ENCODE assay signal across 8 cellular contexts in the genomic region with DNA sequence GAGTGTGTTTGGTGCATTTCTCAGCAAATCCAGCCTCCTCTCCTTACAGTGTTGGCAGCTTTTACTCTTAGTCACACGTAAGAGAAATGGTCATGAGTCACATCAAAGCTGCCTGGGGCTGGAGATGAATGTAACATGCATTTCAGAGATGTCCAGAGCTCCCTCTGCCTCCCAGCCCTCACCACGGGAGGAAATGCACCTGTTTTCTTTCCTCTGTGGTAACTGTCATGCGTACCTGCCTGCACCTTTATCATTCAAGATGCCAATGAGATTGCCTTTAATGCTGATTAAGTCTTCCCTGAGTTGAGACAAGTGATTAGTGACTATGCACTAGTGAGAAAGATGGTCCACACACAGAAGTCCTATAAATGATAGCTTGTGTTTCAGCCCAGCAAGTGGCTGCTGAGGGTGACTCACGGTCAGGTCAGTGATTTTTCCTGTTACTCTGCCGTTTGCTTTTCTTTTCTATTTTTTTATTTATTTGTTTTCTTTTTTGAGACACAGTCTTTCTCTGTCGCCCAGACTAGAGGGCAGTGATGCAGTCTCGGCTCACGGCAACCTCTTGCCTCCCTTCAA.
DNase-seq lines count a peak whose midpoint lies in the region; ATAC-seq and TF ChIP-seq lines count a peak whose summit lies in the region.

No MANE protein-coding gene starts in this region.

- H3K27me3 ChIP-seq in NT2/D1 (ENCODE audit: insufficient read depth, insufficient read length), result peaks cover 27% of the 10 kb centered on the region

- DNase-seq in EL (peak; percentile 94), NT2/D1 (ENCODE audit: low read depth, low spot score) (peak; percentile 77), progenitor cell of endocrine pancreas (ENCODE audit: low spot score, unreplicated experiment) (no peak), mucosa of gallbladder (ENCODE audit: low spot score) (no peak), NOMO-1 treated with dmso at 0.1 percent for 144 hours (lab: John Stamatoyannopoulos, UW; ENCODE audit: unreplicated experiment) (no peak)
- DNase-seq in effector memory CD8-positive, alpha-beta T cell, result no peak

- H3K4me3 Mint-ChIP-seq in effector memory CD8-positive, alpha-beta T cell, result peak overlapping the region; percentile 48 to 64
- H3K4me3 Mint-ChIP-seq in progenitor cell of endocrine pancreas (ENCODE audit: low read depth), result no peak overlapping the region

- peaks cover 6 to 14% of the 10 kb centered on the region in 2 donors for H3K4me1 Mint-ChIP-seq in effector memory CD8-positive, alpha-beta T cell (ENCODE audit: low read depth in 2 of 2)
- peaks cover 5% of the 10 kb centered on the region for H3K4me1 Mint-ChIP-seq in progenitor cell of endocrine pancreas (ENCODE audit: low read depth)

- no peak overlapping the region for H3K27ac Mint-ChIP-seq in effector memory CD8-positive, alpha-beta T cell
- peak overlapping the region; percentile 26 for H3K27ac Mint-ChIP-seq in progenitor cell of endocrine pancreas

- peaks cover 11% of the 10 kb centered on the region for H3K4me1 ChIP-seq in NT2/D1 (ENCODE audit: insufficient read depth, insufficient read length)

- TF ChIP-seq CTCF in progenitor cell of endocrine pancreas (IDR thresholded peaks at IDR 0.05; ENCODE audit: unreplicated experiment), result no peak

- no peak overlapping the region for H3K4me3 ChIP-seq in NT2/D1 (ENCODE audit: insufficient read length, low read depth)

- no peaks in the 10 kb centered on the region for H3K9me3 ChIP-seq in NT2/D1 (ENCODE audit: insufficient read depth, low read length)

- no peak overlapping the region for H3K9ac ChIP-seq in NT2/D1 (ENCODE audit: insufficient read length, low read depth)

- ATAC-seq in effector memory CD8-positive, alpha-beta T cell (replicated peaks), result peak; percentile 22
- ATAC-seq in GM21526 (IDR thresholded peaks at IDR 0.05; ENCODE audit: low FRiP score, unreplicated experiment), result no peak
- ATAC-seq in HG03095 (IDR thresholded peaks at IDR 0.05; ENCODE audit: unreplicated experiment), result no peak

- no peaks in the 10 kb centered on the region for H3K9me3 Mint-ChIP-seq in effector memory CD8-positive, alpha-beta T cell
- no peaks in the 10 kb centered on the region for H3K9me3 Mint-ChIP-seq in progenitor cell of endocrine pancreas (ENCODE audit: low read depth)

- H3K36me3 ChIP-seq in NT2/D1 (ENCODE audit: insufficient read depth, insufficient read length, low read length), result no peaks in the 10 kb centered on the region

- peaks cover 4% of the 10 kb centered on the region for H3K36me3 Mint-ChIP-seq in effector memory CD8-positive, alpha-beta T cell (ENCODE audit: insufficient read depth)
- no peaks in the 10 kb centered on the region for H3K36me3 Mint-ChIP-seq in progenitor cell of endocrine pancreas (ENCODE audit: insufficient read depth)

- H3K27me3 Mint-ChIP-seq in effector memory CD8-positive, alpha-beta T cell, result no peaks in the 10 kb centered on the region
- H3K27me3 Mint-ChIP-seq in progenitor cell of endocrine pancreas, result peaks cover 21% of the 10 kb centered on the region

Comparison
In these comparisons a context has a peak if more than half of its experiments do, and no peak if none do; other contexts are left out.
1. DNase-seq: peak in EL (single experiment) and NT2/D1 (single experiment); none in effector memory CD8-positive, alpha-beta T cell (0 of 3), progenitor cell of endocrine pancreas (single experiment), mucosa of gallbladder (single experiment) and NOMO-1 treated with dmso at 0.1 percent for 144 hours (single experiment).